8 cellular contexts compared by ENCODE assay signal in genomic region chr5:669111-669841, GRCh38. TPM values are rescaled to one million over a fixed set of nuclear protein-coding genes. Genes with fewer than 3 reads are reported as not detected.
A peak's percentile ranks its signal among the peaks of the same experiment; 100 is the strongest.
DNase-seq lines count a peak whose midpoint lies in the region; ATAC-seq and TF ChIP-seq lines count a peak whose summit lies in the region.

No MANE protein-coding gene starts in this region.

- peaks cover 3% of the 10 kb centered on the region for H3K27me3 Mint-ChIP-seq in activated T-helper 1 cell treated with anti-CD3 and anti-CD28 coated beads, Interleukin-12 subunit alpha, Interleukin-12 subunit beta, Interleukin-2, Interleukin-4 antibody, amounts not matched to agents 30 ng/mL and 10 ng/mL and 1 ng/mL, durations not matched to agents 14 hours and 24 hours and 36 hours (ENCODE audit: insufficient read depth)
- peaks cover 6% of the 10 kb centered on the region for H3K27me3 Mint-ChIP-seq in glutamatergic neuron (ENCODE audit: unreplicated experiment)

- H3K4me3 ChIP-seq in rectal smooth muscle tissue (ENCODE audit: low read length), result no peak overlapping the region

- intact Hi-C loops in activated T-helper 1 cell treated with anti-CD3 and anti-CD28 coated beads, Interleukin-12 subunit alpha, Interleukin-12 subunit beta, Interleukin-2, Interleukin-4 antibody, amounts not matched to agents 30 ng/mL and 10 ng/mL and 1 ng/mL, durations not matched to agents 14 hours and 24 hours and 36 hours (cut with micrococcal nuclease), result no loop called here

- H3K9ac ChIP-seq in rectal smooth muscle tissue (ENCODE audit: low read length), result no peak overlapping the region

- ATAC-seq in HG02885 (IDR thresholded peaks at IDR 0.05; ENCODE audit: poor library complexity, unreplicated experiment) (peak; percentile 43), esophagus mucosa (no peak), HG03457 (IDR thresholded peaks at IDR 0.05; ENCODE audit: unreplicated experiment) (no peak)

- H3K36me3 ChIP-seq in rectal smooth muscle tissue (ENCODE audit: control insufficient read depth, insufficient read depth, low read length), result peaks cover 3% of the 10 kb centered on the region

- no peaks in the 10 kb centered on the region for H3K27me3 ChIP-seq in rectal smooth muscle tissue (ENCODE audit: control insufficient read depth, insufficient read depth, low read length)

- H3K4me1 ChIP-seq in rectal smooth muscle tissue (ENCODE audit: control insufficient read depth, insufficient read depth, low read length), result peaks cover 34% of the 10 kb centered on the region

- H3K4me3 Mint-ChIP-seq in activated T-helper 1 cell treated with anti-CD3 and anti-CD28 coated beads, Interleukin-12 subunit alpha, Interleukin-12 subunit beta, Interleukin-2, Interleukin-4 antibody, amounts not matched to agents 30 ng/mL and 10 ng/mL and 1 ng/mL, durations not matched to agents 14 hours and 24 hours and 36 hours, result no peak overlapping the region
- no peak overlapping the region for H3K4me3 Mint-ChIP-seq in glutamatergic neuron (ENCODE audit: unreplicated experiment)

- peak overlapping the region; percentile 56 for H3K27ac ChIP-seq in rectal smooth muscle tissue (ENCODE audit: low read depth, low read length)

- H3K27ac Mint-ChIP-seq in activated T-helper 1 cell treated with anti-CD3 and anti-CD28 coated beads, Interleukin-12 subunit alpha, Interleukin-12 subunit beta, Interleukin-2, Interleukin-4 antibody, amounts not matched to agents 30 ng/mL and 10 ng/mL and 1 ng/mL, durations not matched to agents 14 hours and 24 hours and 36 hours, result no peak overlapping the region
- H3K27ac Mint-ChIP-seq in glutamatergic neuron (ENCODE audit: unreplicated experiment), result no peak overlapping the region

- H3K4me1 Mint-ChIP-seq in activated T-helper 1 cell treated with anti-CD3 and anti-CD28 coated beads, Interleukin-12 subunit alpha, Interleukin-12 subunit beta, Interleukin-2, Interleukin-4 antibody, amounts not matched to agents 30 ng/mL and 10 ng/mL and 1 ng/mL, durations not matched to agents 14 hours and 24 hours and 36 hours (ENCODE audit: low read depth), result no peaks in the 10 kb centered on the region
- peaks cover 3% of the 10 kb centered on the region for H3K4me1 Mint-ChIP-seq in glutamatergic neuron (ENCODE audit: low read depth, unreplicated experiment)

- no peaks in the 10 kb centered on the region for H3K9me3 Mint-ChIP-seq in activated T-helper 1 cell treated with anti-CD3 and anti-CD28 coated beads, Interleukin-12 subunit alpha, Interleukin-12 subunit beta, Interleukin-2, Interleukin-4 antibody, amounts not matched to agents 30 ng/mL and 10 ng/mL and 1 ng/mL, durations not matched to agents 14 hours and 24 hours and 36 hours
- H3K9me3 Mint-ChIP-seq in glutamatergic neuron (ENCODE audit: unreplicated experiment), result peaks cover 9% of the 10 kb centered on the region

- DNase-seq in AG08395 (ENCODE audit: low spot score) (peak; percentile 38), glutamatergic neuron (peak; percentile 65), cortex of kidney (lab: John Stamatoyannopoulos, UW) (no peak)
- DNase-seq in activated T-helper 1 cell treated with anti-CD3 and anti-CD28 coated beads, Interleukin-12 subunit alpha, Interleukin-12 subunit beta, Interleukin-2, Interleukin-4 antibody, amounts not matched to agents 30 ng/mL and 10 ng/mL and 1 ng/mL, durations not matched to agents 14 hours and 24 hours and 36 hours (ENCODE audit: low spot score), result peak; percentile 26

- H3K36me3 Mint-ChIP-seq in activated T-helper 1 cell treated with anti-CD3 and anti-CD28 coated beads, Interleukin-12 subunit alpha, Interleukin-12 subunit beta, Interleukin-2, Interleukin-4 antibody, amounts not matched to agents 30 ng/mL and 10 ng/mL and 1 ng/mL, durations not matched to agents 14 hours and 24 hours and 36 hours (ENCODE audit: low read depth), result peaks cover 7% of the 10 kb centered on the region
- H3K36me3 Mint-ChIP-seq in glutamatergic neuron (ENCODE audit: unreplicated experiment), result no peaks in the 10 kb centered on the region

- TF ChIP-seq CTCF in glutamatergic neuron (IDR thresholded peaks at IDR 0.05; ENCODE audit: partially characterized antibody, unreplicated experiment), result peak; percentile 90

RNA-seq across cellular contexts. Expression of gene TPPP, which starts 23.9 kb away (rescaled TPM):
- total RNA-seq in activated T-helper 1 cell treated with anti-CD3 and anti-CD28 coated beads, Interleukin-12 subunit alpha, Interleukin-12 subunit beta, Interleukin-2, Interleukin-4 antibody, amounts not matched to agents 30 ng/mL and 10 ng/mL and 1 ng/mL, durations not matched to agents 14 hours and 24 hours and 36 hours, result not detected in 2 replicates
- 44.5 TPM for total RNA-seq in glutamatergic neuron (ENCODE audit: unreplicated experiment)
- 3.3 TPM for total RNA-seq in esophagus mucosa

RNA-seq across cellular contexts. Expression of gene CEP72, which starts 57.1 kb away (rescaled TPM):
- 32.4 and 35.7 TPM in 2 replicates for total RNA-seq in activated T-helper 1 cell treated with anti-CD3 and anti-CD28 coated beads, Interleukin-12 subunit alpha, Interleukin-12 subunit beta, Interleukin-2, Interleukin-4 antibody, amounts not matched to agents 30 ng/mL and 10 ng/mL and 1 ng/mL, durations not matched to agents 14 hours and 24 hours and 36 hours
- total RNA-seq in glutamatergic neuron (ENCODE audit: unreplicated experiment), result 43.9 TPM
- 8.2 TPM for total RNA-seq in esophagus mucosa

Comparison
In these comparisons a context has a peak if more than half of its experiments do, and no peak if none do; other contexts are left out.
1. RNA of gene TPPP, which starts 23.9 kb away (total RNA-seq): 44.5 TPM in glutamatergic neuron (single experiment); 3.3 TPM in esophagus mucosa (single experiment) and not detected in activated T-helper 1 cell treated with anti-CD3 and anti-CD28 coated beads, Interleukin-12 subunit alpha, Interleukin-12 subunit beta, Interleukin-2, Interleukin-4 antibody, amounts not matched to agents 30 ng/mL and 10 ng/mL and 1 ng/mL, durations not matched to agents 14 hours and 24 hours and 36 hours; every median in the first group is over 10 times any median in the second.